In the genomic region with DNA sequence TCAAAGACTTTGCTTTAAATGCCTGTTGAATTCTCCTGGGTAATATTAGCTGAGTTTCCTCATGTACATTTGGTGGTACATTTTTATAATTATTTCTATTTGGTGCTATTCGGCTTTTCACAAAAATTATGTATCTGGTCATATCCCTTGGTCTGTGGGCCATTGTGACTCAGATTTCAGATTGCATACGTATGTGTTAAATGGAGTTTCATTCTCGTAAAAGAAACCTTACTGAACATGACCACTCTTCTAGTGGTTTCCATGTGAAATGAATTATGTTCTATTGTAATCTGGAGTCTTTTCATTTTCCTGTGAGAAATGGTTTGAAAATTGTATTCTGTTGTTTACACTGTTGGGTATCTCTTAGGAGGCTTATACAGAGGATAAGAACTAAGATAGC, we compare ENCODE assay signal across 23 cellular contexts.
"Had no signal": no experiment of that assay in that cellular context is flagged by ENCODE, and none has a peak within 500 bp of the region (broad histone marks: within the 10 kb centered on the region; RNA-seq: fewer than 3 reads in every experiment).

No MANE protein-coding gene starts in this region.

- H3K27me3 Mint-ChIP-seq: naive thymus-derived CD4-positive, alpha-beta T cell; progenitor cell of endocrine pancreas; stimulated activated memory B cell treated with anti-CD40 and anti-IgM and Interleukin-4, amounts not matched to agents 10 μg/mL and 1 μg/mL and 100 μg/mL, for 72 hours; type B pancreatic cell had no signal

- H3K27ac Mint-ChIP-seq: naive thymus-derived CD4-positive, alpha-beta T cell; nephron; neural progenitor cell; progenitor cell of endocrine pancreas; stimulated activated memory B cell treated with anti-CD40 and anti-IgM and Interleukin-4, amounts not matched to agents 10 μg/mL and 1 μg/mL and 100 μg/mL, for 72 hours; type B pancreatic cell had no signal

- H2AFZ ChIP-seq: neural progenitor cell had no signal

- ATAC-seq: gastrocnemius medialis; left lobe of liver; naive thymus-derived CD4-positive, alpha-beta T cell; right cardiac atrium; stimulated activated memory B cell treated with anti-CD40 and anti-IgM and Interleukin-4, amounts not matched to agents 10 μg/mL and 1 μg/mL and 100 μg/mL, for 72 hours; stimulated activated naive CD8-positive, alpha-beta T cell treated with anti-CD3 and anti-CD28 coated beads, Interleukin-15, Interleukin-2, amounts not matched to agents 100 U/mL and 50 U/mL, for 24 hours had no signal

- H3K9me3 Mint-ChIP-seq: nephron; stimulated activated memory B cell treated with anti-CD40 and anti-IgM and Interleukin-4, amounts not matched to agents 10 μg/mL and 1 μg/mL and 100 μg/mL, for 72 hours had no signal

- H3K4me3 Mint-ChIP-seq: naive thymus-derived CD4-positive, alpha-beta T cell; nephron; neural progenitor cell; stimulated activated memory B cell treated with anti-CD40 and anti-IgM and Interleukin-4, amounts not matched to agents 10 μg/mL and 1 μg/mL and 100 μg/mL, for 72 hours; type B pancreatic cell had no signal

- H3K4me3 ChIP-seq: gastrocnemius medialis, neural progenitor cell, skin epidermis, spleen, testis, tibial artery had no signal

- H3K36me3 ChIP-seq: gastrocnemius medialis, neural progenitor cell, spleen, tibial artery had no signal

- H3K27ac ChIP-seq: gastrocnemius medialis, neural progenitor cell, parathyroid adenoma, skin epidermis, spleen, testis, tibial artery had no signal

- H3K36me3 Mint-ChIP-seq: naive thymus-derived CD4-positive, alpha-beta T cell; stimulated activated memory B cell treated with anti-CD40 and anti-IgM and Interleukin-4, amounts not matched to agents 10 μg/mL and 1 μg/mL and 100 μg/mL, for 72 hours; type B pancreatic cell had no signal

- H3K27me3 ChIP-seq: gastrocnemius medialis, neural progenitor cell, spleen, testis, tibial artery had no signal

- H3K4me1 Mint-ChIP-seq: naive thymus-derived CD4-positive, alpha-beta T cell; stimulated activated memory B cell treated with anti-CD40 and anti-IgM and Interleukin-4, amounts not matched to agents 10 μg/mL and 1 μg/mL and 100 μg/mL, for 72 hours had no signal

- H3K79me2 ChIP-seq: parathyroid adenoma had no signal

- H3K4me1 ChIP-seq: spleen, testis, tibial artery had no signal

- H3K9me3 ChIP-seq: gastrocnemius medialis, spleen, testis, tibial artery had no signal

- H3K9ac ChIP-seq: neural progenitor cell, parathyroid adenoma had no signal

- H3K4me2 ChIP-seq: neural progenitor cell had no signal

- DNase-seq: cortex of kidney; effector CD4-positive, alpha-beta T cell; foreskin fibroblast; gastrocnemius medialis; head of caudate nucleus; mesenchymal stem cell; midbrain; naive thymus-derived CD4-positive, alpha-beta T cell; right cardiac atrium; spleen; stimulated activated CD4-positive, alpha-beta T cell treated with anti-CD3 and anti-CD28 coated beads, Interleukin-4, amount 100 ng/mL, for 4 hours; stimulated activated naive CD8-positive, alpha-beta T cell treated with anti-CD3 and anti-CD28 coated beads, Interleukin-15, Interleukin-2, amounts not matched to agents 100 U/mL and 50 U/mL, for 24 hours; substantia nigra; testis; tibial artery had no signal
